ENCODE assay signal across 9 cellular contexts in genomic region chr1:217482356-217483102, GRCh38.
DNase-seq lines count a peak whose midpoint lies in the region; ATAC-seq, FAIRE-seq and TF ChIP-seq lines count a peak whose summit lies in the region.
"Had no signal": no experiment of that assay in that cellular context is flagged by ENCODE, and none has a peak within 500 bp of the region (broad histone marks: within the 10 kb centered on the region; RNA-seq: fewer than 3 reads in every experiment).

No MANE protein-coding gene starts in this region.

- TF ChIP-seq POLR2A in H54 (IDR thresholded peaks at IDR 0.05; ENCODE audit: low read depth, low read length): no peak

- no peaks in the 10 kb centered on the region for H3K27me3 Mint-ChIP-seq in naive thymus-derived CD8-positive, alpha-beta T cell
- no peaks in the 10 kb centered on the region for H3K27me3 Mint-ChIP-seq in progenitor cell of endocrine pancreas

- peaks cover 0 to 18% (median 6%) of the 10 kb centered on the region in 9 donors for H3K9me3 Mint-ChIP-seq in naive thymus-derived CD8-positive, alpha-beta T cell
- peaks cover 17% of the 10 kb centered on the region for H3K9me3 Mint-ChIP-seq in progenitor cell of endocrine pancreas (ENCODE audit: low read depth)

- peaks cover 0 to 5% (median 0%) of the 10 kb centered on the region in 4 donors for H3K4me1 Mint-ChIP-seq in naive thymus-derived CD8-positive, alpha-beta T cell
- H3K4me1 Mint-ChIP-seq in progenitor cell of endocrine pancreas (ENCODE audit: low read depth): no peaks in the 10 kb centered on the region

- no peaks in the 10 kb centered on the region for H3K79me2 ChIP-seq in MM.1S (ENCODE audit: low read length)
- H3K79me2 ChIP-seq: parathyroid adenoma had no signal

- FAIRE-seq in H54 (lab: Jason Lieb, UNC): peak; percentile 95

- no peak overlapping the region for H2AFZ ChIP-seq in MM.1S (ENCODE audit: low read length)
- H2AFZ ChIP-seq: parathyroid adenoma had no signal

- no peaks in the 10 kb centered on the region for H3K27me3 ChIP-seq in MM.1S (replicated peaks; ENCODE audit: insufficient read depth, low read length)

- in situ Hi-C loops in GM13976 (cut with MboI; ENCODE audit: low sequenced_read_pairs, unreplicated experiment): no loop called here

- no peaks in the 10 kb centered on the region for H3K36me3 ChIP-seq in MM.1S (replicated peaks; ENCODE audit: insufficient read depth, low read length)

- H3K36me3 Mint-ChIP-seq in naive thymus-derived CD8-positive, alpha-beta T cell: peaks cover 20 to 59% (median 35%) of the 10 kb centered on the region in 3 donors
- H3K36me3 Mint-ChIP-seq in progenitor cell of endocrine pancreas (ENCODE audit: insufficient read depth): peaks cover 23% of the 10 kb centered on the region

- no peak overlapping the region for H3K27ac ChIP-seq in MM.1S (ENCODE audit: low read length)
- H3K27ac ChIP-seq: parathyroid adenoma had no signal

- no peaks in the 10 kb centered on the region for H3K9me3 ChIP-seq in MM.1S (replicated peaks; ENCODE audit: insufficient read depth, low read length)

- no peak for ATAC-seq in naive thymus-derived CD8-positive, alpha-beta T cell

- H3K27ac Mint-ChIP-seq in naive thymus-derived CD8-positive, alpha-beta T cell: peak overlapping the region in 2 of 10 donors; percentile 10 to 35
- no peak overlapping the region for H3K27ac Mint-ChIP-seq in progenitor cell of endocrine pancreas

- no peaks in the 10 kb centered on the region for H3K4me1 ChIP-seq in MM.1S (ENCODE audit: low read length)
- H3K4me1 ChIP-seq: parathyroid adenoma had no signal

- no peaks in the 10 kb centered on the region for H3K9me2 ChIP-seq in MM.1S (replicated peaks; ENCODE audit: insufficient read depth, low read length)

- no peak overlapping the region for H3K4me3 ChIP-seq in MM.1S (ENCODE audit: low read length)

- no peak for TF ChIP-seq CTCF in GM13976 (IDR thresholded peaks at IDR 0.05; ENCODE audit: borderline replicate concordance, control extremely low read depth, extremely low read depth, insufficient read depth, missing control alignments)
- no peak for TF ChIP-seq CTCF in MM.1S (IDR thresholded peaks at IDR 0.05; ENCODE audit: low read length)
- TF ChIP-seq CTCF in progenitor cell of endocrine pancreas (IDR thresholded peaks at IDR 0.05; ENCODE audit: unreplicated experiment): no peak

- no peak overlapping the region for H3K4me2 ChIP-seq in MM.1S (ENCODE audit: low read depth, low read length)

- no peak overlapping the region for H3K4me3 Mint-ChIP-seq in naive thymus-derived CD8-positive, alpha-beta T cell
- H3K4me3 Mint-ChIP-seq in progenitor cell of endocrine pancreas (ENCODE audit: low read depth): no peak overlapping the region

- POLR2A ChIA-PET in naive thymus-derived CD8-positive, alpha-beta T cell (lab: Charles Lee): no interaction called here

- H4K20me1 ChIP-seq in MM.1S (ENCODE audit: insufficient read depth, low read length): no peaks in the 10 kb centered on the region

- no peak overlapping the region for H3K9ac ChIP-seq in MM.1S (ENCODE audit: low read length)
- H3K9ac ChIP-seq: parathyroid adenoma had no signal

- DNase-seq in GM13976 (ENCODE audit: low spot score): peak; percentile 43
- DNase-seq in H54 (ENCODE audit: insufficient read length, low spot score): peak; percentile 28
- DNase-seq in MM.1S: peak; percentile 35
- peak; percentile 93 for DNase-seq in amniotic epithelial cell (ENCODE audit: low read depth)
- peak; percentile 52 to 55 for DNase-seq in stimulated activated CD4-positive, alpha-beta T cell treated with anti-CD3 and anti-CD28 coated beads, Interleukin-2, amount 100 ng/mL, for 24 hours
- no peak for DNase-seq in naive thymus-derived CD8-positive, alpha-beta T cell
- DNase-seq in cerebellar nuclear complex (lab: John Stamatoyannopoulos, UW): no peak
- DNase-seq in progenitor cell of endocrine pancreas (ENCODE audit: low spot score, unreplicated experiment): no peak

- H3F3A ChIP-seq in MM.1S (ENCODE audit: insufficient read depth, low read length): no peaks in the 10 kb centered on the region

Comparison
In these comparisons a context has a peak if more than half of its experiments do, and no peak if none do; other contexts are left out.
1. DNase-seq: peak in GM13976 (single experiment), H54 (single experiment), MM.1S (single experiment), amniotic epithelial cell (single experiment) and stimulated activated CD4-positive, alpha-beta T cell treated with anti-CD3 and anti-CD28 coated beads, Interleukin-2, amount 100 ng/mL, for 24 hours (2 of 2); none in naive thymus-derived CD8-positive, alpha-beta T cell (0 of 10), cerebellar nuclear complex (0 of 2) and progenitor cell of endocrine pancreas (single experiment).